Comparison of ENCODE assay signal across 16 cellular contexts in genomic region chr4:106691749-106692148, GRCh38.
DNase-seq lines count a peak whose midpoint lies in the region; ATAC-seq and TF ChIP-seq lines count a peak whose summit lies in the region.
"Had no signal": no experiment of that assay in that cellular context is flagged by ENCODE, and none has a peak within 500 bp of the region (broad histone marks: within the 10 kb centered on the region; RNA-seq: fewer than 3 reads in every experiment).

No MANE protein-coding gene starts in this region.

- no peaks in the 10 kb centered on the region for H3K9me3 Mint-ChIP-seq in endodermal cell
- H3K9me3 Mint-ChIP-seq in neural crest cell, result no peaks in the 10 kb centered on the region

- H3K27me3 Mint-ChIP-seq in endodermal cell (ENCODE audit: insufficient read depth) (no peaks in the 10 kb centered on the region), neural crest cell (ENCODE audit: low read depth) (no peaks in the 10 kb centered on the region)
- H3K27me3 Mint-ChIP-seq: activated T-helper 17 cell treated with anti-CD3 and anti-CD28 coated beads, Interleukin-2, amount 50 U/mL, for 72 hours; CD4-positive, alpha-beta memory T cell had no signal

- H4K20me1 ChIP-seq in DND-41 (ENCODE audit: insufficient read depth, low read length), result no peaks in the 10 kb centered on the region
- no peaks in the 10 kb centered on the region for H4K20me1 ChIP-seq in Loucy (ENCODE audit: insufficient read depth, low read length, poor library complexity, severe bottlenecking)

- H3K79me2 ChIP-seq in DND-41 (ENCODE audit: insufficient read depth, low read length) (no peaks in the 10 kb centered on the region), Loucy (ENCODE audit: insufficient read depth, low read length) (no peaks in the 10 kb centered on the region)

- H3K4me3 Mint-ChIP-seq in endodermal cell (no peak overlapping the region), neural crest cell (no peak overlapping the region)
- H3K4me3 Mint-ChIP-seq: activated T-helper 17 cell treated with anti-CD3 and anti-CD28 coated beads, Interleukin-2, amount 50 U/mL, for 72 hours; CD4-positive, alpha-beta memory T cell had no signal

- H3K4me1 ChIP-seq in DND-41 (ENCODE audit: insufficient read depth, low read length) (peaks cover 29% of the 10 kb centered on the region), Loucy (ENCODE audit: insufficient read depth, low read length, poor library complexity, severe bottlenecking) (peaks cover 20% of the 10 kb centered on the region), endodermal cell (ENCODE audit: control insufficient read depth, insufficient read depth, low read length) (no peaks in the 10 kb centered on the region), colonic mucosa (no peaks in the 10 kb centered on the region)

- no peak overlapping the region for H3K4me2 ChIP-seq in DND-41 (ENCODE audit: insufficient read depth, low read length)
- no peak overlapping the region for H3K4me2 ChIP-seq in Loucy (ENCODE audit: low read depth, low read length, poor library complexity, severe bottlenecking)

- H3K36me3 ChIP-seq in DND-41 (ENCODE audit: insufficient read depth, low read length), result no peaks in the 10 kb centered on the region
- H3K36me3 ChIP-seq in Loucy (ENCODE audit: insufficient read depth, low read length), result no peaks in the 10 kb centered on the region
- no peaks in the 10 kb centered on the region for H3K36me3 ChIP-seq in endodermal cell (ENCODE audit: control insufficient read depth, insufficient read depth, low read length)
- H3K36me3 ChIP-seq in colonic mucosa, result no peaks in the 10 kb centered on the region

- H3K27ac Mint-ChIP-seq in endodermal cell (no peak overlapping the region), neural crest cell (ENCODE audit: unreplicated experiment) (no peak overlapping the region)
- H3K27ac Mint-ChIP-seq: activated T-helper 17 cell treated with anti-CD3 and anti-CD28 coated beads, Interleukin-2, amount 50 U/mL, for 72 hours; CD4-positive, alpha-beta memory T cell had no signal

- H3K27ac ChIP-seq in DND-41 (ENCODE audit: low read length), result no peak overlapping the region
- no peak overlapping the region for H3K27ac ChIP-seq in endodermal cell (ENCODE audit: low read depth, low read length)
- H3K27ac ChIP-seq in colonic mucosa, result no peak overlapping the region

- DNase-seq in DND-41 (no peak), endodermal cell (no peak), neural crest cell (ENCODE audit: low read depth, low spot score) (no peak), NCI-H187 treated with DMSO at 0.1 percent for 48 hours (lab: John Stamatoyannopoulos, UW) (no peak), colonic mucosa (no peak)
- DNase-seq in activated naive CD4-positive, alpha-beta T cell treated with anti-CD3 and anti-CD28 coated beads, Interleukin-2, amount 50 U/mL, for 16 hours, result no peak
- DNase-seq: activated CD4-positive, alpha-beta T cell treated with anti-CD3 and anti-CD28 coated beads, Interleukin-2, amount 50 U/mL, for 48 hours; anterior cingulate cortex; CD4-positive, alpha-beta memory T cell; NCI-H1694 treated with DMSO at 0.1 percent for 48 hours; NCI-H526 treated with DMSO at 0.1 percent for 48 hours; stimulated activated CD4-positive, alpha-beta T cell treated with anti-CD3 and anti-CD28 coated beads, Interleukin-2, amount 100 ng/mL, for 24 hours had no signal

- H3K27me3 ChIP-seq in DND-41 (ENCODE audit: insufficient read depth, low read length, poor library complexity), result no peaks in the 10 kb centered on the region
- H3K27me3 ChIP-seq in Loucy (ENCODE audit: insufficient read depth, low read length, poor library complexity, severe bottlenecking), result no peaks in the 10 kb centered on the region
- no peaks in the 10 kb centered on the region for H3K27me3 ChIP-seq in endodermal cell (ENCODE audit: control insufficient read depth, insufficient read depth, low read length, poor library complexity, severe bottlenecking)
- no peaks in the 10 kb centered on the region for H3K27me3 ChIP-seq in colonic mucosa

- no peaks in the 10 kb centered on the region for H3K9me2 ChIP-seq in Loucy (replicated peaks; ENCODE audit: low read depth, low read length)

- no peak for ATAC-seq in DND-41 (ENCODE audit: insufficient read depth, low read depth)
- ATAC-seq in HG03565 (IDR thresholded peaks at IDR 0.05; ENCODE audit: unreplicated experiment), result no peak
- ATAC-seq: activated T-helper 17 cell treated with anti-CD3 and anti-CD28 coated beads, Interleukin-2, amount 50 U/mL, for 72 hours; K562 had no signal

- H3K4me1 Mint-ChIP-seq in endodermal cell (peaks cover 2% of the 10 kb centered on the region), neural crest cell (no peaks in the 10 kb centered on the region)
- H3K4me1 Mint-ChIP-seq: activated T-helper 17 cell treated with anti-CD3 and anti-CD28 coated beads, Interleukin-2, amount 50 U/mL, for 72 hours; CD4-positive, alpha-beta memory T cell had no signal

- no peaks in the 10 kb centered on the region for H3F3A ChIP-seq in Loucy (ENCODE audit: low read depth)

- H3K36me3 Mint-ChIP-seq in endodermal cell (ENCODE audit: low read depth) (no peaks in the 10 kb centered on the region), neural crest cell (ENCODE audit: low read depth) (no peaks in the 10 kb centered on the region)
- H3K36me3 Mint-ChIP-seq: CD4-positive, alpha-beta memory T cell had no signal

- H2AFZ ChIP-seq in DND-41 (ENCODE audit: low read depth, low read length) (no peak overlapping the region), Loucy (ENCODE audit: low read length) (no peak overlapping the region)

- H3K9ac ChIP-seq in DND-41 (ENCODE audit: low read depth, low read length), result no peak overlapping the region
- H3K9ac ChIP-seq in Loucy (ENCODE audit: low read depth, low read length, poor library complexity, severe bottlenecking), result no peak overlapping the region
- H3K9ac ChIP-seq in endodermal cell (ENCODE audit: extremely low read depth, low read length, poor library complexity, severe bottlenecking), result no peak overlapping the region
- H3K9ac ChIP-seq in colonic mucosa (ENCODE audit: low read depth in 2 of 2, low read length in 2 of 2), result no peak overlapping the region

- 55% methylated on average over 1 of the region's 2 CpGs; no CpG with 5 or more reads in 1 of the 2 experiments for WGBS in endodermal cell (ENCODE audit: insufficient coverage in 1 of 2, insufficient read length in 1 of 2), 2 experiments

- H3K4me3 ChIP-seq in DND-41 (ENCODE audit: low read depth in 1 of 2, low read length in 2 of 2), result no peak overlapping the region
- H3K4me3 ChIP-seq in Loucy (ENCODE audit: low read length, poor library complexity, severe bottlenecking), result no peak overlapping the region
- H3K4me3 ChIP-seq in endodermal cell (ENCODE audit: low read length), result no peak overlapping the region
- no peak overlapping the region for H3K4me3 ChIP-seq in colonic mucosa
- H3K4me3 ChIP-seq: K562 had no signal

- TF ChIP-seq CTCF in DND-41 (IDR thresholded peaks at IDR 0.05; ENCODE audit: borderline replicate concordance, extremely low read depth, low read length, poor library complexity, severe bottlenecking) (peak; percentile 32), Loucy (conservative IDR thresholded peaks at IDR 0.05; ENCODE audit: low read length) (peak; percentile 32), endodermal cell (conservative IDR thresholded peaks at IDR 0.05) (peak; percentile 75), neural crest cell (conservative IDR thresholded peaks at IDR 0.05) (peak; percentile 43), colonic mucosa (IDR thresholded peaks at IDR 0.05) (no peak)

- H3K9me3 ChIP-seq in DND-41 (ENCODE audit: insufficient read depth, low read length, severe bottlenecking) (no peaks in the 10 kb centered on the region), Loucy (ENCODE audit: insufficient read depth, low read depth, low read length) (no peaks in the 10 kb centered on the region), endodermal cell (ENCODE audit: control insufficient read depth, low read length) (no peaks in the 10 kb centered on the region), colonic mucosa (no peaks in the 10 kb centered on the region)

- intact Hi-C loops in colonic mucosa (cut with DNase I), result no loop called here
